Comparison of ENCODE assay signal across 10 cellular contexts in the genomic region with DNA sequence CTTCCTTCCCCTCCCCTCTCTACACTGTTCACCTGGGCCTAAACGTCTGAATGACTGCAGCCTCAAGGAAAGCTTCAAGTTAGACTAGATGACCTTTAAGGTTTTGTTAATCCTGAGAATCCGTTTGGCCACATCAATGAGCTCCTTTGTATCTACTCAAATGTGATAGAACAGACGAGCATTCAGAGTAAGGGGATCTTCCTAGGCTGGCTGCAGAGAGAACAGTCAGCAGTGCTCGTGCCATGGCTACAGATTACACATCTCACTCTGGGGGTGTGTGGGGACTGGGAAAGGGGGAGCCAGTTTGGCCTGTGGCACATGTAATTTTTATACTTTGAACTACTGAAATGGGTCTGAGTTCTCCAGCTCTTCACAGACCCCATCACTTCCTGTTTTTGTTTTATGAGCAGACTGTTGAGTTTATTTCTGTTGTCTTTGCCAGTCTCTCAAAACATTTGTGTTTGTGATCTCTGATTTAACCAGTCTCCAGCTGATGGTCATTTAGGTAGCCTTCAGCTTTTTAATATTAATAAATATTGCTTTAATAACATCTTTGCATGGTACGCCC. TPM values are rescaled to one million over a fixed set of nuclear protein-coding genes. Genes with fewer than 3 reads are reported as not detected.
DNase-seq lines count a peak whose midpoint lies in the region; ATAC-seq and TF ChIP-seq lines count a peak whose summit lies in the region.
"Had no signal": no experiment of that assay in that cellular context is flagged by ENCODE, and none has a peak within 500 bp of the region (broad histone marks: within the 10 kb centered on the region; RNA-seq: fewer than 3 reads in every experiment).

No MANE protein-coding gene starts in this region.

- DNase-seq in stimulated activated CD4-positive, alpha-beta T cell treated with anti-CD3 and anti-CD28 coated beads, Interleukin-4, amount 100 ng/mL, for 24 hours = peak; percentile 14
- no peak for DNase-seq in stimulated activated CD4-positive, alpha-beta T cell treated with anti-CD3 and anti-CD28 coated beads, Interleukin-12 subunit alpha, Interleukin-12 subunit beta, amount 100 ng/mL, for 4 hours
- no peak for DNase-seq in right cardiac atrium
- no peak for DNase-seq in NCI-H748 treated with DMSO at 0.1 percent for 48 hours (lab: John Stamatoyannopoulos, UW)
- DNase-seq in T-helper 9 cell = no peak
- DNase-seq: colonic mucosa, NCI-H774 had no signal

- peaks cover 6% of the 10 kb centered on the region for H3K4me1 ChIP-seq in right cardiac atrium (ENCODE audit: control insufficient read depth, insufficient read depth, low read length)
- H3K4me1 ChIP-seq in urinary bladder (ENCODE audit: insufficient read depth) = no peaks in the 10 kb centered on the region
- H3K4me1 ChIP-seq: colonic mucosa had no signal

- H3K36me3 ChIP-seq in urinary bladder (ENCODE audit: insufficient read depth) = peaks cover 2% of the 10 kb centered on the region
- H3K36me3 ChIP-seq: colonic mucosa had no signal

- intact Hi-C loops in right cardiac atrium (cut with DNase I) = loop anchor here in 3 of 4 donors (5.0 to 10.0 kb wide), 3 partner anchors 45 to 245 kb away; no protein-coding TSS in a partner anchor

- TF ChIP-seq CTCF in VCaP (conservative IDR thresholded peaks at IDR 0.05) = no peak

- no peaks in the 10 kb centered on the region for H3K9me3 ChIP-seq in right cardiac atrium (ENCODE audit: control insufficient read depth, low read length)
- H3K9me3 ChIP-seq: colonic mucosa had no signal

- 45% methylated on average over 5 of the region's 5 CpGs for WGBS in right cardiac atrium
- WGBS in urinary bladder = 58% methylated on average over 5 of the region's 5 CpGs

- peak in 1 of 2 donors; percentile 11 for ATAC-seq in right cardiac atrium
- no peak for ATAC-seq in GM18517 (IDR thresholded peaks at IDR 0.05; ENCODE audit: unreplicated experiment)

- peak overlapping the region; percentile 5; the same call in 1 of the 2 replicates for H3K27ac ChIP-seq in VCaP
- H3K27ac ChIP-seq in right cardiac atrium (ENCODE audit: low read length) = peak overlapping the region; percentile 22
- H3K27ac ChIP-seq in urinary bladder (ENCODE audit: low read depth) = peak overlapping the region; percentile 16
- H3K27ac ChIP-seq: colonic mucosa had no signal

- H3K4me3 ChIP-seq in right cardiac atrium (ENCODE audit: low read length) = no peak overlapping the region
- H3K4me3 ChIP-seq in urinary bladder (ENCODE audit: low read depth, low read length) = no peak overlapping the region
- H3K4me3 ChIP-seq: colonic mucosa had no signal

- no peaks in the 10 kb centered on the region for H3K27me3 ChIP-seq in right cardiac atrium (ENCODE audit: control insufficient read depth, insufficient read depth)
- H3K27me3 ChIP-seq: colonic mucosa had no signal

RNA-seq across cellular contexts. Expression of gene KCNS1, which starts 50.9 kb away (rescaled TPM):
- total RNA-seq in right cardiac atrium = 1 to 10 TPM in 1 of 4 donors, under 1 TPM in 3; 0.37 to 1.2 (median 0.58) TPM
- 0.27 TPM for polyA plus RNA-seq in right cardiac atrium
- 0.21 TPM for total RNA-seq in urinary bladder
- 0.16 TPM for polyA plus RNA-seq in urinary bladder
